In the genomic region with DNA sequence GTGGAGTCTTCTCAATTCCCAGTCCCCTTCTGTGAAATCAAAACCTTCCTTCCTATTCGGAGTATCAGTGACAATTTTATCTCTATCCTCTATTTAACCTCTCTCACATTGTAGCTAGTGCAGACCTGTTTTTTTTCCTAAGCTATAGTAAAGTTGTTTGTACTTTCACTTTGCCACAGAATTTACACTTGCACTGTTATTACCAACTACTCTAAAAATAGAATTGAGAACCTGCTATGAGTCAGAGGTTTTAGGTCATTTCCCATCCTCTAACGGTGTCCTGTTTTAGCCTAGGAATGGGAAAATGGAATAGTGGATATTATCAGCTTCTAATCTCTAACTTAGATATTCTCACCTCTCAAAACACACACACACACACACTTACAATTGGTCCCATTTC, we compare ENCODE assay signal across 18 cellular contexts.
DNase-seq lines count a peak whose midpoint lies in the region; ATAC-seq, FAIRE-seq and TF ChIP-seq lines count a peak whose summit lies in the region.
"Had no signal": no experiment of that assay in that cellular context is flagged by ENCODE, and none has a peak within 500 bp of the region (broad histone marks: within the 10 kb centered on the region; RNA-seq: fewer than 3 reads in every experiment).

No MANE protein-coding gene starts in this region.

- peak; percentile 70 for ATAC-seq in SK-N-SH treated with all-trans-retinoic acid at 6 μM for 48 hours
- no peak for ATAC-seq in GM19463 (IDR thresholded peaks at IDR 0.05; ENCODE audit: unreplicated experiment)
- no peak for ATAC-seq in GM19328 (IDR thresholded peaks at IDR 0.05; ENCODE audit: unreplicated experiment)
- ATAC-seq: GM12878; left colon; naive thymus-derived CD4-positive, alpha-beta T cell had no signal

- FAIRE-seq in HTR-8/SVneo (lab: Jason Lieb, UNC) = no peak
- FAIRE-seq: GM12878 had no signal

- DNase-seq in EL = peak; percentile 60
- peak; percentile 24 for DNase-seq in HTR-8/SVneo (ENCODE audit: insufficient read length, low spot score)
- peak; percentile 8 for DNase-seq in hepatic stellate cell (ENCODE audit: low spot score)
- no peak for DNase-seq in hypothalamus (lab: John Stamatoyannopoulos, UW)
- no peak for DNase-seq in activated CD4-positive, alpha-beta T cell treated with anti-CD3 and anti-CD28 coated beads for 4 hours
- DNase-seq: activated CD4-positive, alpha-beta T cell treated with anti-CD3 and anti-CD28 coated beads, Interleukin-2, amount 50 U/mL, for 1 hour; CD4-positive, CD25-positive, alpha-beta regulatory T cell; heart right ventricle; left colon; naive thymus-derived CD4-positive, alpha-beta T cell; NCI-H187 treated with DMSO at 0.1 percent for 48 hours; NCI-H748 treated with DMSO at 0.1 percent for 48 hours; SHP77 treated with DMSO at 0.1 percent for 48 hours; stimulated activated CD4-positive, alpha-beta T cell treated with anti-CD3 and anti-CD28 coated beads, Interleukin-15, amount 100 ng/mL, for 24 hours had no signal

TF ChIP-seq in SK-N-SH treated with all-trans-retinoic acid at 6 μM for 48 hours, 23 proteins besides CTCF, POLR2A, EP300 and RAD21:
- TF ChIP-seq, protein P1, sequence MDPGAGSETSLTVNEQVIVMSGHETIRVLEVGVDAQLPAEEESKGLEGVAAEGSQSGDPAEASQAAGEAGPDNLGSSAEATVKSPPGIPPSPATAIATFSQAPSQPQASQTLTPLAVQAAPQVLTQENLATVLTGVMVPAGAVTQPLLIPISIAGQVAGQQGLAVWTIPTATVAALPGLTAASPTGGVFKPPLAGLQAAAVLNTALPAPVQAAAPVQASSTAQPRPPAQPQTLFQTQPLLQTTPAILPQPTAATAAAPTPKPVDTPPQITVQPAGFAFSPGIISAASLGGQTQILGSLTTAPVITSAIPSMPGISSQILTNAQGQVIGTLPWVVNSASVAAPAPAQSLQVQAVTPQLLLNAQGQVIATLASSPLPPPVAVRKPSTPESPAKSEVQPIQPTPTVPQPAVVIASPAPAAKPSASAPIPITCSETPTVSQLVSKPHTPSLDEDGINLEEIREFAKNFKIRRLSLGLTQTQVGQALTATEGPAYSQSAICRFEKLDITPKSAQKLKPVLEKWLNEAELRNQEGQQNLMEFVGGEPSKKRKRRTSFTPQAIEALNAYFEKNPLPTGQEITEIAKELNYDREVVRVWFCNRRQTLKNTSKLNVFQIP (CRISPR knock-in tag; IDR thresholded peaks at IDR 0.05; ENCODE audit: borderline replicate concordance, low read depth) = no peak
- no peak for TF ChIP-seq TCF4 (CRISPR knock-in tag; IDR thresholded peaks at IDR 0.05; ENCODE audit: borderline replicate concordance)
- TF ChIP-seq ZFP3 (CRISPR knock-in tag; IDR thresholded peaks at IDR 0.05) = no peak
- TF ChIP-seq ZC3H10 (CRISPR knock-in tag; IDR thresholded peaks at IDR 0.05) = no peak
- TF ChIP-seq PPARA (CRISPR knock-in tag; IDR thresholded peaks at IDR 0.05; ENCODE audit: borderline replicate concordance) = no peak
- no peak for TF ChIP-seq CSDC2 (CRISPR knock-in tag; IDR thresholded peaks at IDR 0.05)
- TF ChIP-seq, protein P2, sequence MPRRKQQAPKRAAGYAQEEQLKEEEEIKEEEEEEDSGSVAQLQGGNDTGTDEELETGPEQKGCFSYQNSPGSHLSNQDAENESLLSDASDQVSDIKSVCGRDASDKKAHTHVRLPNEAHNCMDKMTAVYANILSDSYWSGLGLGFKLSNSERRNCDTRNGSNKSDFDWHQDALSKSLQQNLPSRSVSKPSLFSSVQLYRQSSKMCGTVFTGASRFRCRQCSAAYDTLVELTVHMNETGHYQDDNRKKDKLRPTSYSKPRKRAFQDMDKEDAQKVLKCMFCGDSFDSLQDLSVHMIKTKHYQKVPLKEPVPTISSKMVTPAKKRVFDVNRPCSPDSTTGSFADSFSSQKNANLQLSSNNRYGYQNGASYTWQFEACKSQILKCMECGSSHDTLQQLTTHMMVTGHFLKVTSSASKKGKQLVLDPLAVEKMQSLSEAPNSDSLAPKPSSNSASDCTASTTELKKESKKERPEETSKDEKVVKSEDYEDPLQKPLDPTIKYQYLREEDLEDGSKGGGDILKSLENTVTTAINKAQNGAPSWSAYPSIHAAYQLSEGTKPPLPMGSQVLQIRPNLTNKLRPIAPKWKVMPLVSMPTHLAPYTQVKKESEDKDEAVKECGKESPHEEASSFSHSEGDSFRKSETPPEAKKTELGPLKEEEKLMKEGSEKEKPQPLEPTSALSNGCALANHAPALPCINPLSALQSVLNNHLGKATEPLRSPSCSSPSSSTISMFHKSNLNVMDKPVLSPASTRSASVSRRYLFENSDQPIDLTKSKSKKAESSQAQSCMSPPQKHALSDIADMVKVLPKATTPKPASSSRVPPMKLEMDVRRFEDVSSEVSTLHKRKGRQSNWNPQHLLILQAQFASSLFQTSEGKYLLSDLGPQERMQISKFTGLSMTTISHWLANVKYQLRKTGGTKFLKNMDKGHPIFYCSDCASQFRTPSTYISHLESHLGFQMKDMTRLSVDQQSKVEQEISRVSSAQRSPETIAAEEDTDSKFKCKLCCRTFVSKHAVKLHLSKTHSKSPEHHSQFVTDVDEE (CRISPR knock-in tag; IDR thresholded peaks at IDR 0.05) = no peak
TF ChIP-seq in SK-N-SH treated with all-trans-retinoic acid at 6 μM for 48 hours: peak in this region for 0.

Comparison
In these comparisons a context has a peak if more than half of its experiments do, and no peak if none do; other contexts are left out.
1. DNase-seq: peak in EL (single experiment), HTR-8/SVneo (single experiment) and hepatic stellate cell (single experiment); none in hypothalamus (0 of 51) and activated CD4-positive, alpha-beta T cell treated with anti-CD3 and anti-CD28 coated beads for 4 hours (0 of 2).